In the genomic region with DNA sequence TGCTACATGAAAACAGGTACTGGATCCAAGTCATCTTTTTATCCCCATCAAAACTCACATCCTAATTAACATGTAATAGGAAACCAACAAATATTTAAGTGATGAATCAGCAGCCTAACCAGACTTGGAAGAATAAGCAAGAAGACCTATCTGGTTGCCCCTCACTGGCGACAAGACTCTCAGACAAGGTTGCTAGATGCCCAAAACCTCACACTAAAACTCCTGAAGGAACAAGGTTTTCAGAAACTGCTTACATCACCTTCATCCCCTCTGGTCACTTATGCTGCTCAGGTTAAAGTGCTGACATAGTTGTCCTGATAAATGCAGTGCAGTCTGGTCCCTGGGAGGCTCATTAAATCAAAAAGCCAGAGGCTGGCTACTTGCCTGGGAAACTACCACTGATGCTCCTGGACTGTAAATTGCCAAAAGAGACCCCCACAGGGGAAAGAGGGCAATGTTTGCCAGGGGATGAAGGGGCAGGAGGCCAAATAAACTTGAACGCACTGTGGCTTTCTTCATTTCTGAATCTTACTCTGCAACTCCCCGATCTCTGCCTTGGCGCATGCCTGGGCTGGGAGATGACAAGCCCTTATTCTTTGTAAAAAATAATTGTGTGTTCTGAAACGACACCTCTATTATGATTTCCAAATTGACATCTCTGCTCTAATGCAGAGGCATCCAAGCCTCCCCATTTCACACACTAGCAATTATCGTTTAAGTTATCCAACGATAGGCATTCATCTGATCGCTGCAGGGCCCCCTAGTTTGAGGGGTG, we compare ENCODE assay signal across 12 cellular contexts.
DNase-seq lines count a peak whose midpoint lies in the region; ATAC-seq, FAIRE-seq and TF ChIP-seq lines count a peak whose summit lies in the region.
"Had no signal": no experiment of that assay in that cellular context is flagged by ENCODE, and none has a peak within 500 bp of the region (broad histone marks: within the 10 kb centered on the region; RNA-seq: fewer than 3 reads in every experiment).

No MANE protein-coding gene starts in this region.

- H3K4me2 ChIP-seq in GM23338 (peak overlapping the region; percentile 66), PC-9 (peak overlapping the region; percentile 5; the same call in 1 of the 2 replicates), H1 (ENCODE audit: insufficient read depth in 1 of 2, low read depth in 2 of 2, low read length in 2 of 2) (peak overlapping the region in 1 of 2 experiments; percentile 9; a peak in 1 of 4 replicates), osteoblast (ENCODE audit: insufficient read depth, low read length) (no peak overlapping the region)

- H3K27ac ChIP-seq in GM23338 (ENCODE audit: low read depth) (peak overlapping the region; percentile 87), PC-9 (peak overlapping the region; percentile 33; the same call in 1 of the 2 replicates), H1 (ENCODE audit: low read depth, low read length) (no peak overlapping the region), osteoblast (ENCODE audit: low read depth, low read length) (no peak overlapping the region)
- H3K27ac ChIP-seq: thoracic aorta had no signal

- H3K18ac ChIP-seq in H1 (ENCODE audit: extremely low read depth, low read length): no peak overlapping the region

- WGBS in H1 (ENCODE audit: extremely low coverage in 1 of 2, insufficient coverage in 1 of 2, insufficient read length in 1 of 2, insufficient replicate concordance in 2 of 2, low coverage in 1 of 2, low lambda C conversion rate in 2 of 2, missing lambda C conversion rate in 1 of 2), 2 experiments: 89% methylated on average over 8 of the region's 8 CpGs; no CpG with 5 or more reads in 1 of the 2 experiments

- no peaks in the 10 kb centered on the region for H3K27me3 ChIP-seq in GM23338 (ENCODE audit: insufficient read depth)
- H3K27me3 ChIP-seq in PC-9 (ENCODE audit: insufficient read depth, low read depth): no peaks in the 10 kb centered on the region
- H3K27me3 ChIP-seq in H1 (replicated peaks in 1 of 4; ENCODE audit: control insufficient read depth in 3 of 4, extremely low read depth in 1 of 4, insufficient read depth in 3 of 4, low read length in 3 of 4): no peaks in the 10 kb centered on the region
- no peaks in the 10 kb centered on the region for H3K27me3 ChIP-seq in osteoblast (ENCODE audit: insufficient read depth, low read length)
- H3K27me3 ChIP-seq: SJSA1 had no signal

- POLR2A ChIA-PET in PC-9 (lab: Charles Lee; ENCODE audit: unreplicated experiment) (no interaction called here), H1 (lab: Charles Lee; ENCODE audit: partially characterized antibody) (no interaction called here)

- no peaks in the 10 kb centered on the region for H3K9me3 Mint-ChIP-seq in GM23338
- H3K9me3 Mint-ChIP-seq in activated T-cell treated with anti-CD3 and anti-CD28 coated beads, Interleukin-2, amount 50 U/mL, for 24 hours: no peaks in the 10 kb centered on the region

- H3K4me3 Mint-ChIP-seq in GM23338: no peak overlapping the region
- no peak overlapping the region for H3K4me3 Mint-ChIP-seq in activated T-cell treated with anti-CD3 and anti-CD28 coated beads, Interleukin-2, amount 50 U/mL, for 24 hours

- H3K4me1 ChIP-seq in GM23338 (ENCODE audit: insufficient read depth) (peaks cover 30% of the 10 kb centered on the region), PC-9 (replicated peaks; ENCODE audit: insufficient read depth) (peaks cover 16% of the 10 kb centered on the region), H1 (replicated peaks in 1 of 4; ENCODE audit: control insufficient read depth in 3 of 4, insufficient read depth in 4 of 4, low read length in 3 of 4) (peaks cover 0 to 10% (median 6%) of the 10 kb centered on the region in 4 experiments; a peak in 3 of 7 replicates), osteoblast (ENCODE audit: insufficient read depth, low read length) (peaks cover 14% of the 10 kb centered on the region)

- peaks cover 23% of the 10 kb centered on the region for H4K20me1 ChIP-seq in GM23338 (replicated peaks; ENCODE audit: insufficient read depth)
- peaks cover 37% of the 10 kb centered on the region for H4K20me1 ChIP-seq in PC-9 (ENCODE audit: insufficient read depth)
- H4K20me1 ChIP-seq in H1 (replicated peaks in 1 of 2; ENCODE audit: control insufficient read depth in 1 of 2, insufficient read depth in 2 of 2, low read length in 2 of 2): peaks cover 2 to 4% of the 10 kb centered on the region in 2 experiments
- H4K20me1 ChIP-seq in osteoblast (ENCODE audit: insufficient read depth, low read length): peaks cover 50% of the 10 kb centered on the region

- H2BK15ac ChIP-seq in H1 (ENCODE audit: low read length): no peak overlapping the region

- H2AFZ ChIP-seq in GM23338 (no peak overlapping the region), PC-9 (no peak overlapping the region), H1 (ENCODE audit: low read length) (no peak overlapping the region), osteoblast (ENCODE audit: low read length) (no peak overlapping the region)

- no peak overlapping the region for H2BK12ac ChIP-seq in H1 (ENCODE audit: low read depth, low read length)

- no peak overlapping the region for H3K4me3 ChIP-seq in GM23338
- no peak overlapping the region for H3K4me3 ChIP-seq in PC-9
- H3K4me3 ChIP-seq in H1 (ENCODE audit: extremely low read depth in 1 of 4, insufficient read depth in 2 of 4, low read depth in 3 of 4, low read length in 4 of 4): no peak overlapping the region
- no peak overlapping the region for H3K4me3 ChIP-seq in osteoblast (ENCODE audit: insufficient read depth, low read length)
- H3K4me3 ChIP-seq: SJSA1, thoracic aorta had no signal

- H3K4ac ChIP-seq in H1 (replicated peaks; ENCODE audit: insufficient read length, low read depth, low read length): no peak overlapping the region

- no peak overlapping the region for H3K9ac ChIP-seq in H1 (replicated peaks in 1 of 4; ENCODE audit: extremely low read depth in 1 of 4, low read depth in 3 of 4, low read length in 3 of 4)

- intact Hi-C loops in PC-9 (cut with micrococcal nuclease; ENCODE audit: unreplicated experiment): no loop called here

- no peak overlapping the region for H3K14ac ChIP-seq in H1 (ENCODE audit: insufficient read length)

- DNase-seq in GM23338 (ENCODE audit: low spot score) (peak; percentile 34), PC-9 (peak; percentile 19 to 72), H1 (ENCODE audit: low read depth in 1 of 2, low spot score in 2 of 2) (no peak), osteoblast (ENCODE audit: insufficient read length, low spot score, missing footprints) (peak; percentile 80), HuH-7.5 (ENCODE audit: low spot score) (no peak), SIG-M5 treated with dmso at 0.1 percent for 504 hours (lab: John Stamatoyannopoulos, UW; ENCODE audit: unreplicated experiment) (no peak)
- DNase-seq in activated T-cell treated with anti-CD3 and anti-CD28 coated beads, Interleukin-2, amount 50 U/mL, for 24 hours: no peak
- DNase-seq: activated CD4-positive, alpha-beta T cell treated with anti-CD3 and anti-CD28 coated beads, Interleukin-2, amount 50 U/mL, for 48 hours; stimulated activated CD4-positive, alpha-beta T cell treated with anti-CD3 and anti-CD28 coated beads, Interleukin-2, amount 100 ng/mL, for 24 hours had no signal

- no peaks in the 10 kb centered on the region for H3K36me3 ChIP-seq in GM23338 (ENCODE audit: insufficient read depth)
- H3K36me3 ChIP-seq in PC-9 (ENCODE audit: low read depth): no peaks in the 10 kb centered on the region
- H3K36me3 ChIP-seq in H1 (ENCODE audit: control insufficient read depth in 2 of 4, insufficient read depth in 4 of 4, low read length in 3 of 4): no peaks in the 10 kb centered on the region
- no peaks in the 10 kb centered on the region for H3K36me3 ChIP-seq in osteoblast (ENCODE audit: insufficient read depth, low read length)
- H3K36me3 ChIP-seq: SJSA1, thoracic aorta had no signal

- no peak overlapping the region for H4K5ac ChIP-seq in H1 (ENCODE audit: insufficient read length, low read depth, low read length)

- no peaks in the 10 kb centered on the region; the same call in 1 of the 2 replicates for H3K79me1 ChIP-seq in H1 (ENCODE audit: low read depth, low read length)

- H3F3A ChIP-seq in GM23338 (replicated peaks; ENCODE audit: low read depth) (0 out of 2 replicates have a peak, but pooled peaks cover 7% of the 10 kb centered on the region), PC-9 (ENCODE audit: insufficient read depth, low read depth) (peaks cover 9% of the 10 kb centered on the region)

- FAIRE-seq in H1 (lab: Jason Lieb, UNC): no peak

- CTCF ChIA-PET in PC-9 (lab: Charles Lee): interaction anchor here (0.7 kb wide), 1 partner anchor 144 kb away, joined by 5 read pairs; no protein-coding TSS in a partner anchor
- CTCF ChIA-PET in H1 (lab: Charles Lee; ENCODE audit: partially characterized antibody): interaction anchor here (0.7 to 6.6 kb wide), 6 partner anchors 13 to 132 kb away, joined by 3 to 50 read pairs (median 4); no protein-coding TSS in a partner anchor

- no peak overlapping the region for H2BK120ac ChIP-seq in H1 (replicated peaks; ENCODE audit: low read depth, low read length)

- TF ChIP-seq RAD21 in H1 (IDR thresholded peaks at IDR 0.05 in 1 of 2, conservative IDR thresholded peaks at IDR 0.05 in 1 of 2; ENCODE audit: low read depth in 2 of 2, low read length in 2 of 2): no peak

- no peak overlapping the region for H4K8ac ChIP-seq in H1 (ENCODE audit: extremely low read depth, insufficient read depth, low read length)

- no peak for TF ChIP-seq CTCF in GM23338 (conservative IDR thresholded peaks at IDR 0.05; ENCODE audit: low read depth in 2 of 2)
- no peak for TF ChIP-seq CTCF in PC-9 (conservative IDR thresholded peaks at IDR 0.05)
- TF ChIP-seq CTCF in H1 (IDR thresholded peaks at IDR 0.05; ENCODE audit: control extremely low read depth in 1 of 3, insufficient read depth in 1 of 3, low read depth in 1 of 3, low read length in 3 of 3): no peak
- TF ChIP-seq CTCF in osteoblast (IDR thresholded peaks at IDR 0.05; ENCODE audit: extremely low read depth, low read depth, low read length): no peak

- no peak overlapping the region for H2AK5ac ChIP-seq in H1 (ENCODE audit: low read depth, low read length)

- H3K79me2 ChIP-seq in GM23338 (replicated peaks; ENCODE audit: insufficient read depth) (peaks cover 92% of the 10 kb centered on the region), PC-9 (ENCODE audit: low read depth) (peaks cover 70% of the 10 kb centered on the region), H1 (ENCODE audit: control insufficient read depth in 1 of 2, insufficient read depth in 2 of 2, low read length in 2 of 2) (peaks cover 0 to 51% of the 10 kb centered on the region in 2 experiments; a peak in 2 of 4 replicates), osteoblast (ENCODE audit: insufficient read depth, low read length) (peaks cover 62% of the 10 kb centered on the region)

- H2BK20ac ChIP-seq in H1 (ENCODE audit: low read length): no peak overlapping the region

- no peak overlapping the region; the same call in 1 of the 2 replicates for H2BK5ac ChIP-seq in H1 (ENCODE audit: low read depth, low read length)

- no TSS peak for BruUV-seq in PC-9 (replicated peaks; lab: Mats Ljungman, UMichigan)

- H3K9me2 ChIP-seq in GM23338 (ENCODE audit: insufficient read depth) (no peaks in the 10 kb centered on the region), PC-9 (ENCODE audit: insufficient read depth) (no peaks in the 10 kb centered on the region)

- H3K23me2 ChIP-seq in H1 (ENCODE audit: low read depth, low read length): no peaks in the 10 kb centered on the region

- peak overlapping the region; percentile 78 for H3K27ac Mint-ChIP-seq in GM23338
- no peak overlapping the region for H3K27ac Mint-ChIP-seq in activated T-cell treated with anti-CD3 and anti-CD28 coated beads, Interleukin-2, amount 50 U/mL, for 24 hours

- no peak overlapping the region for H3K56ac ChIP-seq in H1 (replicated peaks; ENCODE audit: insufficient read length, low read depth, low read length)

- TF ChIP-seq POLR2A in H1 (IDR thresholded peaks at IDR 0.05; ENCODE audit: control extremely low read depth in 1 of 2, low read depth in 2 of 2, low read length in 2 of 2): no peak

- H3K9me3 ChIP-seq in PC-9 (ENCODE audit: insufficient read depth, low read depth) (no peaks in the 10 kb centered on the region), H1 (ENCODE audit: insufficient read depth in 2 of 2, low read depth in 1 of 2, low read length in 1 of 2) (no peaks in the 10 kb centered on the region), osteoblast (ENCODE audit: low read depth, low read length) (no peaks in the 10 kb centered on the region)
- H3K9me3 ChIP-seq: SJSA1, thoracic aorta had no signal

- H3K23ac ChIP-seq in H1 (ENCODE audit: insufficient read length): no peak overlapping the region

- TF ChIP-seq EP300 in H1 (IDR thresholded peaks at IDR 0.05; ENCODE audit: borderline replicate concordance in 1 of 2, low read depth in 2 of 2, low read length in 2 of 2): no peak

- no peaks in the 10 kb centered on the region for H3K36me3 Mint-ChIP-seq in GM23338 (ENCODE audit: low read depth)
- no peaks in the 10 kb centered on the region for H3K36me3 Mint-ChIP-seq in activated T-cell treated with anti-CD3 and anti-CD28 coated beads, Interleukin-2, amount 50 U/mL, for 24 hours (ENCODE audit: low read depth)

- ATAC-seq in GM23338: no peak; the same call in 2 of the 3 replicates
- ATAC-seq in HG03039 (IDR thresholded peaks at IDR 0.05; ENCODE audit: unreplicated experiment): no peak

- peaks cover 35% of the 10 kb centered on the region for H3K4me1 Mint-ChIP-seq in GM23338
- H3K4me1 Mint-ChIP-seq in activated T-cell treated with anti-CD3 and anti-CD28 coated beads, Interleukin-2, amount 50 U/mL, for 24 hours (ENCODE audit: low read depth): peaks cover 21% of the 10 kb centered on the region

- no peak overlapping the region for H4K91ac ChIP-seq in H1 (replicated peaks; ENCODE audit: insufficient read length, low read length)

- H3K27me3 Mint-ChIP-seq in GM23338 (ENCODE audit: insufficient read depth, low read depth, poor library complexity): no peaks in the 10 kb centered on the region
- H3K27me3 Mint-ChIP-seq in activated T-cell treated with anti-CD3 and anti-CD28 coated beads, Interleukin-2, amount 50 U/mL, for 24 hours: no peaks in the 10 kb centered on the region

Comparison
In these comparisons a context has a peak if more than half of its experiments do, and no peak if none do; other contexts are left out.
1. DNase-seq: peak in GM23338 (single experiment), PC-9 (2 of 2) and osteoblast (single experiment); none in H1 (0 of 2), activated T-cell treated with anti-CD3 and anti-CD28 coated beads, Interleukin-2, amount 50 U/mL, for 24 hours (single experiment), HuH-7.5 (single experiment) and SIG-M5 treated with dmso at 0.1 percent for 504 hours (single experiment).
2. H3K27ac ChIP-seq: peak in GM23338 (single experiment) and PC-9 (single experiment); none in H1 (single experiment) and osteoblast (single experiment).